8 cellular contexts compared by ENCODE assay signal in genomic region chr10:103855424-103855823, GRCh38. TPM values are rescaled to one million over a fixed set of nuclear protein-coding genes. Genes with fewer than 3 reads are reported as not detected.
A peak's percentile ranks its signal among the peaks of the same experiment; 100 is the strongest.
DNase-seq lines count a peak whose midpoint lies in the region; ATAC-seq and TF ChIP-seq lines count a peak whose summit lies in the region.

A gene with protein sequence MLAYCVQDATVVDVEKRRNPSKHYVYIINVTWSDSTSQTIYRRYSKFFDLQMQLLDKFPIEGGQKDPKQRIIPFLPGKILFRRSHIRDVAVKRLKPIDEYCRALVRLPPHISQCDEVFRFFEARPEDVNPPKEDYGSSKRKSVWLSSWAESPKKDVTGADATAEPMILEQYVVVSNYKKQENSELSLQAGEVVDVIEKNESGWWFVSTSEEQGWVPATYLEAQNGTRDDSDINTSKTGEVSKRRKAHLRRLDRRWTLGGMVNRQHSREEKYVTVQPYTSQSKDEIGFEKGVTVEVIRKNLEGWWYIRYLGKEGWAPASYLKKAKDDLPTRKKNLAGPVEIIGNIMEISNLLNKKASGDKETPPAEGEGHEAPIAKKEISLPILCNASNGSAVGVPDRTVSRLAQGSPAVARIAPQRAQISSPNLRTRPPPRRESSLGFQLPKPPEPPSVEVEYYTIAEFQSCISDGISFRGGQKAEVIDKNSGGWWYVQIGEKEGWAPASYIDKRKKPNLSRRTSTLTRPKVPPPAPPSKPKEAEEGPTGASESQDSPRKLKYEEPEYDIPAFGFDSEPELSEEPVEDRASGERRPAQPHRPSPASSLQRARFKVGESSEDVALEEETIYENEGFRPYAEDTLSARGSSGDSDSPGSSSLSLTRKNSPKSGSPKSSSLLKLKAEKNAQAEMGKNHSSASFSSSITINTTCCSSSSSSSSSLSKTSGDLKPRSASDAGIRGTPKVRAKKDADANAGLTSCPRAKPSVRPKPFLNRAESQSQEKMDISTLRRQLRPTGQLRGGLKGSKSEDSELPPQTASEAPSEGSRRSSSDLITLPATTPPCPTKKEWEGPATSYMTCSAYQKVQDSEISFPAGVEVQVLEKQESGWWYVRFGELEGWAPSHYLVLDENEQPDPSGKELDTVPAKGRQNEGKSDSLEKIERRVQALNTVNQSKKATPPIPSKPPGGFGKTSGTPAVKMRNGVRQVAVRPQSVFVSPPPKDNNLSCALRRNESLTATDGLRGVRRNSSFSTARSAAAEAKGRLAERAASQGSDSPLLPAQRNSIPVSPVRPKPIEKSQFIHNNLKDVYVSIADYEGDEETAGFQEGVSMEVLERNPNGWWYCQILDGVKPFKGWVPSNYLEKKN (minus strand): TSS chr10:103855576. CDS start chr10:103855266, 310 bp downstream.

- ATAC-seq in Right ventricle myocardium superior (ENCODE audit: poor library complexity) (peak; percentile 24), HG03159 (IDR thresholded peaks at IDR 0.05; ENCODE audit: unreplicated experiment) (no peak), GM21360 (IDR thresholded peaks at IDR 0.05; ENCODE audit: unreplicated experiment) (no peak), HG03565 (IDR thresholded peaks at IDR 0.05; ENCODE audit: unreplicated experiment) (no peak)

- no peaks in the 10 kb centered on the region for H3K36me3 ChIP-seq in CD4-positive, alpha-beta memory T cell (ENCODE audit: insufficient read depth, low read length)
- H3K36me3 ChIP-seq in ovary, result no peaks in the 10 kb centered on the region

- peaks cover 18% of the 10 kb centered on the region for H3K4me1 ChIP-seq in CD4-positive, alpha-beta memory T cell (ENCODE audit: insufficient read depth, low read length)
- peaks cover 21% of the 10 kb centered on the region for H3K4me1 ChIP-seq in ovary (ENCODE audit: insufficient read depth)

- H3K4me3 Mint-ChIP-seq in CD4-positive, alpha-beta memory T cell, result peak within 1 kb of the TSS; percentile 83 to 91 (median 86)
- H3K4me3 Mint-ChIP-seq in activated naive CD4-positive, alpha-beta T cell treated with anti-CD3 and anti-CD28 coated beads for 36 hours, result peak within 1 kb of the TSS; percentile 69

- WGBS in ovary, 3 donors, result 0 to 1% (median 1%) methylated on average over 11 to 54 of the region's 54 CpGs

- peak within 1 kb of the TSS in 5 of 7 donors; percentile 36 to 81 (median 66) for H3K27ac Mint-ChIP-seq in CD4-positive, alpha-beta memory T cell
- no peak within 1 kb of the TSS for H3K27ac Mint-ChIP-seq in activated naive CD4-positive, alpha-beta T cell treated with anti-CD3 and anti-CD28 coated beads for 36 hours

- TF ChIP-seq CTCF in NB4 (IDR thresholded peaks at IDR 0.05; ENCODE audit: low read depth, low read length), result no peak
- TF ChIP-seq CTCF in ovary (IDR thresholded peaks at IDR 0.05), result peak in 2 of 3 donors; percentile 31 to 39

- H3K27me3 ChIP-seq in CD4-positive, alpha-beta memory T cell (ENCODE audit: insufficient read depth, low read length), result peaks cover 8% of the 10 kb centered on the region
- no peaks in the 10 kb centered on the region for H3K27me3 ChIP-seq in ovary

- DNase-seq in CD4-positive, alpha-beta memory T cell, result peak in 2 of 5 donors; percentile 17 to 19
- peak; percentile 59 for DNase-seq in NB4 (ENCODE audit: low read depth)
- DNase-seq in activated naive CD4-positive, alpha-beta T cell treated with anti-CD3 and anti-CD28 coated beads for 36 hours, result peak; percentile 22
- peak; percentile 58 for DNase-seq in Right ventricle myocardium superior
- DNase-seq in ovary, result peak; percentile 44 to 75 (median 70)

- peak within 1 kb of the TSS in 1 of 2 donors; percentile 51 for H3K4me3 ChIP-seq in CD4-positive, alpha-beta memory T cell (ENCODE audit: low read length in 2 of 2)
- H3K4me3 ChIP-seq in NB4 (ENCODE audit: low read depth, low read length), result peak within 1 kb of the TSS; percentile 50
- peak within 1 kb of the TSS; percentile 66 for H3K4me3 ChIP-seq in ovary

- H3K27me3 Mint-ChIP-seq in CD4-positive, alpha-beta memory T cell, result peaks cover 14 to 19% of the 10 kb centered on the region in 2 donors
- peaks cover 29% of the 10 kb centered on the region for H3K27me3 Mint-ChIP-seq in activated naive CD4-positive, alpha-beta T cell treated with anti-CD3 and anti-CD28 coated beads for 36 hours (ENCODE audit: low read depth)

- peaks cover 0 to 9% of the 10 kb centered on the region in 2 donors for H3K36me3 Mint-ChIP-seq in CD4-positive, alpha-beta memory T cell
- no peaks in the 10 kb centered on the region for H3K36me3 Mint-ChIP-seq in activated naive CD4-positive, alpha-beta T cell treated with anti-CD3 and anti-CD28 coated beads for 36 hours (ENCODE audit: low read depth)

- CTCF ChIA-PET in CD4-positive, alpha-beta memory T cell (lab: Charles Lee; ENCODE audit: partially characterized antibody), result interaction anchor here (1.9 to 4.4 kb wide), 5 partner anchors 9 to 142 kb away, joined by 6 to 101 read pairs (median 9); no protein-coding TSS in a partner anchor
- CTCF ChIA-PET in activated naive CD4-positive, alpha-beta T cell treated with anti-CD3 and anti-CD28 coated beads for 36 hours (lab: Charles Lee), result interaction anchor here (1.1 to 3.9 kb wide), 7 partner anchors 9 to 144 kb away, joined by 3 to 51 read pairs (median 4); no protein-coding TSS in a partner anchor

- TF ChIP-seq POLR2A in NB4 (IDR thresholded peaks at IDR 0.05; ENCODE audit: extremely low read depth, insufficient read length) (no peak), ovary (IDR thresholded peaks at IDR 0.05) (no peak)

- H3K4me1 Mint-ChIP-seq in CD4-positive, alpha-beta memory T cell, result peaks cover 8 to 19% (median 14%) of the 10 kb centered on the region in 4 donors
- peaks cover 3% of the 10 kb centered on the region for H3K4me1 Mint-ChIP-seq in activated naive CD4-positive, alpha-beta T cell treated with anti-CD3 and anti-CD28 coated beads for 36 hours (ENCODE audit: low read depth)

- intact Hi-C loops in CD4-positive, alpha-beta memory T cell (cut with micrococcal nuclease), result loop anchor here (5.0 to 10.0 kb wide), 3 partner anchors 51 to 251 kb away; no protein-coding TSS in a partner anchor
- intact Hi-C loops in activated naive CD4-positive, alpha-beta T cell treated with anti-CD3 and anti-CD28 coated beads for 36 hours (cut with micrococcal nuclease), result no loop called here
- intact Hi-C loops in Right ventricle myocardium superior (cut with DNase I), result loop anchor here (5.0 to 10.0 kb wide), 2 partner anchors 33 to 261 kb away; no protein-coding TSS in a partner anchor
- intact Hi-C loops in ovary (cut with DNase I), result loop anchor here in 1 of 4 donors (10.0 kb wide), 1 partner anchor 81 kb away; no protein-coding TSS in a partner anchor

- H3K9me3 Mint-ChIP-seq in CD4-positive, alpha-beta memory T cell, result no peaks in the 10 kb centered on the region
- H3K9me3 Mint-ChIP-seq in activated naive CD4-positive, alpha-beta T cell treated with anti-CD3 and anti-CD28 coated beads for 36 hours, result no peaks in the 10 kb centered on the region

- no peaks in the 10 kb centered on the region for H3K9me3 ChIP-seq in CD4-positive, alpha-beta memory T cell (ENCODE audit: control insufficient read depth in 1 of 2, low read length in 2 of 2)
- no peaks in the 10 kb centered on the region for H3K9me3 ChIP-seq in ovary

- no peak for TF ChIP-seq EP300 in ovary (IDR thresholded peaks at IDR 0.05)

- POLR2A ChIA-PET in CD4-positive, alpha-beta memory T cell (lab: Charles Lee; ENCODE audit: partially characterized antibody), result interaction anchor here (1.0 to 3.3 kb wide), 5 partner anchors 92 to 143 kb away, joined by 3 to 10 read pairs (median 6); no protein-coding TSS in a partner anchor

- no peak within 1 kb of the TSS for H3K27ac ChIP-seq in CD4-positive, alpha-beta memory T cell (ENCODE audit: low read depth, low read length)
- peak within 1 kb of the TSS; percentile 82 to 83 for H3K27ac ChIP-seq in ovary

RNA-seq across cellular contexts. Expression of the gene that starts here (rescaled TPM):
- 10 to 100 TPM; 16.9 to 17.5 TPM for total RNA-seq in CD4-positive, alpha-beta memory T cell
- polyA plus RNA-seq in CD4-positive, alpha-beta memory T cell, result under 1 TPM; 0.39 to 0.77 TPM
- total RNA-seq in activated naive CD4-positive, alpha-beta T cell treated with anti-CD3 and anti-CD28 coated beads for 36 hours, result 1 to 10 TPM; 7.8 to 8.5 TPM
- total RNA-seq in Right ventricle myocardium superior (27.0 TPM), ovary (10 to 100 TPM; 15.3 to 82.9 (median 58.8) TPM)
- 10 to 100 TPM; 29.3 to 37.4 TPM for polyA plus RNA-seq in ovary

Comparison
In these comparisons a context has a peak if more than half of its experiments do, and no peak if none do; other contexts are left out.
1. RNA of the gene that starts here (polyA plus RNA-seq): 29.3 to 37.4 TPM in ovary; 0.39 to 0.77 TPM in CD4-positive, alpha-beta memory T cell; every median in the first group is over 10 times any median in the second.